In genomic region chr1:12593621-12594066, GRCh38 we compare ENCODE assay signal across 9 cellular contexts. TPM values are rescaled to one million over a fixed set of nuclear protein-coding genes. Genes with fewer than 3 reads are reported as not detected.
DNase-seq lines count a peak whose midpoint lies in the region; ATAC-seq, FAIRE-seq and TF ChIP-seq lines count a peak whose summit lies in the region.
"Had no signal": no experiment of that assay in that cellular context is flagged by ENCODE, and none has a peak within 500 bp of the region (broad histone marks: within the 10 kb centered on the region; RNA-seq: fewer than 3 reads in every experiment).

No MANE protein-coding gene starts in this region.

- H3K18ac ChIP-seq in IMR-90 (ENCODE audit: low read depth, low read length): peak overlapping the region; percentile 62

- H3K27ac Mint-ChIP-seq in HFFc6: no peak overlapping the region

- peaks cover 4 to 6% of the 10 kb centered on the region in 2 experiments; a peak in 2 of 4 replicates for H3K79me1 ChIP-seq in IMR-90 (ENCODE audit: low read depth in 1 of 2, low read length in 2 of 2)

- no peaks in the 10 kb centered on the region for H3K27me3 ChIP-seq in IMR-90 (ENCODE audit: control insufficient read depth, insufficient read depth, low read length)
- no peaks in the 10 kb centered on the region for H3K27me3 ChIP-seq in breast epithelium
- no peaks in the 10 kb centered on the region for H3K27me3 ChIP-seq in HepG2 (ENCODE audit: control insufficient read depth in 1 of 2, insufficient read depth in 2 of 2, low read length in 2 of 2)
- no peaks in the 10 kb centered on the region for H3K27me3 ChIP-seq in testis

- peak overlapping the region; percentile 86 for H4K91ac ChIP-seq in IMR-90 (ENCODE audit: insufficient read depth, low read depth, low read length)

- H2BK20ac ChIP-seq in IMR-90 (ENCODE audit: low read depth, low read length): peak overlapping the region; percentile 33; the same call in 1 of the 2 replicates

- TF ChIP-seq CTCF in IMR-90 (conservative IDR thresholded peaks at IDR 0.05; ENCODE audit: low read depth, low read length) (no peak), breast epithelium (IDR thresholded peaks at IDR 0.05) (no peak), HepG2 (CRISPR knock-in tag; IDR thresholded peaks at IDR 0.05) (no peak), testis (IDR thresholded peaks at IDR 0.05) (no peak), HFFc6 (IDR thresholded peaks at IDR 0.05) (no peak)

- no TSS peak for BruUV-seq in IMR-90 (replicated peaks; lab: Mats Ljungman, UMichigan)
- BruUV-seq in HepG2 (replicated peaks; lab: Mats Ljungman, UMichigan): no TSS peak

- TF ChIP-seq POLR2A in IMR-90 (IDR thresholded peaks at IDR 0.05; ENCODE audit: low read depth, low read length): no peak
- no peak for TF ChIP-seq POLR2A in breast epithelium (IDR thresholded peaks at IDR 0.05)
- TF ChIP-seq POLR2A in HepG2 (IDR thresholded peaks at IDR 0.05; ENCODE audit: insufficient read depth in 1 of 2, low read depth in 2 of 2, low read length in 2 of 2): 0 out of 4 replicates have a peak, but pooled peaks of 1 of the 2 experiments have one; percentile 7
- no peak for TF ChIP-seq POLR2A in testis (IDR thresholded peaks at IDR 0.05)

- H2AFZ ChIP-seq in IMR-90 (replicated peaks; ENCODE audit: low read length, poor library complexity) (no peak overlapping the region), HepG2 (ENCODE audit: low read length) (no peak overlapping the region)

- H3K9me3 ChIP-seq in IMR-90 (ENCODE audit: control insufficient read depth, insufficient read depth, low read length) (no peaks in the 10 kb centered on the region), breast epithelium (no peaks in the 10 kb centered on the region), HepG2 (ENCODE audit: low read length) (no peaks in the 10 kb centered on the region), testis (no peaks in the 10 kb centered on the region)

- H3K4me3 Mint-ChIP-seq in HFFc6: no peak overlapping the region; the same call in 1 of the 2 replicates

- H3K4me1 Mint-ChIP-seq in HFFc6 (ENCODE audit: low read depth): peaks cover 39% of the 10 kb centered on the region

- in situ Hi-C loops in IMR-90 (cut with MboI; ENCODE audit: low sequenced_read_pairs): no loop called here
- in situ Hi-C loops in HepG2 (cut with HindIII; ENCODE audit: extremely low pct_ligation_motif_present, low pct_unique_long_range_greater_than_20kb): no loop called here

- intact Hi-C loops in IMR-90 (cut with micrococcal nuclease): no loop called here
- intact Hi-C loops in breast epithelium (cut with DNase I; ENCODE audit: low total_unique reads): no loop called here
- intact Hi-C loops in HepG2 (cut with micrococcal nuclease; ENCODE audit: unreplicated experiment): no loop called here
- intact Hi-C loops in testis (cut with DNase I; ENCODE audit: low total_unique reads): no loop called here

- peaks cover 24% of the 10 kb centered on the region for H3K4me1 ChIP-seq in IMR-90 (ENCODE audit: control insufficient read depth, insufficient read depth, low read length)
- peaks cover 23 to 40% of the 10 kb centered on the region in 2 donors for H3K4me1 ChIP-seq in breast epithelium
- peaks cover 62% of the 10 kb centered on the region for H3K4me1 ChIP-seq in HepG2 (ENCODE audit: insufficient read depth, low read length)
- H3K4me1 ChIP-seq in testis: peaks cover 30% of the 10 kb centered on the region

- no peaks in the 10 kb centered on the region for H3K9me3 Mint-ChIP-seq in HFFc6

- 0 out of 2 replicates have a peak, but pooled peaks cover 3% of the 10 kb centered on the region for H3K36me3 Mint-ChIP-seq in HFFc6 (ENCODE audit: low read depth)

- H4K8ac ChIP-seq in IMR-90 (ENCODE audit: low read depth in 2 of 2, low read length in 2 of 2): peak overlapping the region; percentile 2 to 62; a peak in 3 of 4 replicates

- H3K36me3 ChIP-seq in IMR-90 (ENCODE audit: control insufficient read depth, insufficient read depth, low read length) (no peaks in the 10 kb centered on the region; the same call in 1 of the 2 replicates), breast epithelium (no peaks in the 10 kb centered on the region), HepG2 (replicated peaks in 1 of 2; ENCODE audit: control insufficient read depth in 1 of 2, insufficient read depth in 2 of 2, low read length in 2 of 2) (peaks cover 8 to 68% of the 10 kb centered on the region in 2 experiments), testis (ENCODE audit: low read depth, missing control alignments) (no peaks in the 10 kb centered on the region)

- 0 out of 2 replicates have a peak overlapping the region, but pooled peaks have one; percentile 29 for H3K14ac ChIP-seq in IMR-90 (replicated peaks; ENCODE audit: low read depth, low read length)

- CTCF ChIA-PET in IMR-90 (lab: Yijun Ruan, JAX): interaction anchor here (0.6 to 2.9 kb wide), 2 partner anchors 10 to 25 kb away, joined by 3 to 6 read pairs; partner anchors contain the start of gene DHRS3
- CTCF ChIA-PET in HepG2 (lab: Yijun Ruan, JAX; ENCODE audit: low intra/inter-chr PET ratio, low total read pairs): no interaction called here

- FAIRE-seq in HepG2 (lab: Jason Lieb, UNC): no peak

- no peak overlapping the region for H3K4me3 ChIP-seq in IMR-90 (ENCODE audit: insufficient read depth, low read depth, low read length)
- no peak overlapping the region for H3K4me3 ChIP-seq in breast epithelium
- no peak overlapping the region for H3K4me3 ChIP-seq in HepG2 (replicated peaks in 1 of 3; ENCODE audit: insufficient read depth in 1 of 3, low read depth in 2 of 3, low read length in 3 of 3)
- no peak overlapping the region for H3K4me3 ChIP-seq in testis

- peaks cover 77% of the 10 kb centered on the region for H3K79me2 ChIP-seq in HepG2 (ENCODE audit: insufficient read depth, low read length)

- H3K27ac ChIP-seq in IMR-90 (ENCODE audit: insufficient read depth, low read length) (peak overlapping the region; percentile 51), breast epithelium (peak overlapping the region; percentile 96 to 97), HepG2 (ENCODE audit: extremely low read length, insufficient read depth, low read length) (no peak overlapping the region), testis (no peak overlapping the region)

- H2BK5ac ChIP-seq in IMR-90 (ENCODE audit: low read depth, low read length, poor library complexity, severe bottlenecking): peak overlapping the region; percentile 4

- H3K9ac ChIP-seq in IMR-90 (ENCODE audit: low read depth, low read length): peak overlapping the region; percentile 39; the same call in 1 of the 2 replicates
- no peak overlapping the region for H3K9ac ChIP-seq in HepG2 (ENCODE audit: insufficient read depth, low read depth, low read length)

- peak overlapping the region; percentile 28 for H3K23ac ChIP-seq in IMR-90 (ENCODE audit: low read depth, low read length)

- POLR2A ChIA-PET in IMR-90 (lab: Charles Lee; ENCODE audit: unreplicated experiment) (no interaction called here), HepG2 (lab: Yijun Ruan, JAX) (interaction anchor here (17.4 kb wide), 1 partner anchor 24 kb away, joined by 357 read pairs; the partner anchor contains the start of gene DHRS3)

- H3K27me3 Mint-ChIP-seq in HFFc6 (ENCODE audit: insufficient read depth): peaks cover 18% of the 10 kb centered on the region

- TF ChIP-seq EP300 in HepG2 (IDR thresholded peaks at IDR 0.05; ENCODE audit: low read depth in 2 of 2, low read length in 2 of 2) (no peak), HepG2 (CRISPR knock-in tag; IDR thresholded peaks at IDR 0.05; ENCODE audit: borderline replicate concordance) (no peak)

- no peak overlapping the region for H2AK9ac ChIP-seq in IMR-90 (replicated peaks; ENCODE audit: low read depth, low read length, poor library complexity)

- peak overlapping the region; percentile 79; the same call in 1 of the 2 replicates for H2AK5ac ChIP-seq in IMR-90 (ENCODE audit: low read depth, low read length)

- no peak for ATAC-seq in IMR-90 (ENCODE audit: low read depth)
- no peak for ATAC-seq in HepG2
- no peak for ATAC-seq in HG02884 (IDR thresholded peaks at IDR 0.05; ENCODE audit: unreplicated experiment)

- H2BK120ac ChIP-seq in IMR-90 (ENCODE audit: low read depth, low read length): peak overlapping the region; percentile 53

- dilution Hi-C loops in IMR-90 (cut with HindIII; ENCODE audit: low sequenced_read_pairs, unreplicated experiment): no loop called here

- H3K9me1 ChIP-seq in IMR-90 (ENCODE audit: insufficient read depth, low read length): peaks cover 3% of the 10 kb centered on the region; the same call in 1 of the 2 replicates

- DNase-seq in IMR-90: peak; percentile 59
- peak in 1 of 2 donors; percentile 52 for DNase-seq in breast epithelium (ENCODE audit: low spot score in 2 of 2)
- DNase-seq in HepG2 (ENCODE audit: low spot score): no peak
- peak; percentile 19 for DNase-seq in testis
- DNase-seq in NOMO-1 (lab: John Stamatoyannopoulos, UW; ENCODE audit: unreplicated experiment in 2 of 2): no peak
- DNase-seq in RKO (ENCODE audit: low spot score): no peak
- DNase-seq in HFFc6: no peak
- DNase-seq: NK-92 treated with Interleukin-12 subunit alpha and Interleukin-12 subunit beta, amount 100 ng/mL, for 24 hours had no signal

- peak overlapping the region; percentile 0; the same call in 2 of the 3 replicates for H2BK15ac ChIP-seq in IMR-90 (ENCODE audit: low read depth, low read length)

- no peak overlapping the region for H3K56ac ChIP-seq in IMR-90 (ENCODE audit: extremely low read depth, insufficient read depth, low read length)

- 20% methylated on average over 1 of the region's 7 CpGs; no CpG with 5 or more reads in 1 of the 2 experiments for whole genome bisulfite sequencing in IMR-90 (ENCODE audit: extremely low coverage in 2 of 2, insufficient read length in 1 of 2), 2 experiments
- 62% methylated on average over 7 of the region's 7 CpGs for WGBS in HepG2 (ENCODE audit: low lambda C conversion rate)
- WGBS in testis, 2 donors: 46 to 48% methylated on average over 5 to 7 of the region's 7 CpGs

- H4K20me1 ChIP-seq in IMR-90 (ENCODE audit: insufficient read depth, low read length) (no peaks in the 10 kb centered on the region; the same call in 1 of the 2 replicates), HepG2 (ENCODE audit: insufficient read depth, low read length) (peaks cover 85% of the 10 kb centered on the region)

- H3K4me2 ChIP-seq in IMR-90 (ENCODE audit: low read depth, low read length): peak overlapping the region; percentile 15; the same call in 1 of the 2 replicates
- H3K4me2 ChIP-seq in HepG2 (ENCODE audit: low read depth, low read length): no peak overlapping the region

- H4K5ac ChIP-seq in IMR-90 (ENCODE audit: low read depth, low read length): peak overlapping the region; percentile 26

- TF ChIP-seq RAD21 in IMR-90 (IDR thresholded peaks at IDR 0.05; ENCODE audit: low read length): no peak
- TF ChIP-seq RAD21 in HepG2 (CRISPR knock-in tag; IDR thresholded peaks at IDR 0.05): no peak

- H3K4ac ChIP-seq in IMR-90 (ENCODE audit: low read depth, low read length): peak overlapping the region; percentile 40

RNA-seq across cellular contexts. Expression of gene DHRS3, which starts 24.4 kb away (rescaled TPM):
- total RNA-seq in IMR-90 (2012; rRNA removed): 11.4 and 14.5 TPM in 2 replicates
- polyA plus RNA-seq in IMR-90 (2012; rRNA removed): 10.2 and 11.2 TPM in 2 replicates
- polyA plus RNA-seq in IMR-90 (2012; cell fraction: cytosol; rRNA removed): 9.9 and 24.8 TPM in 2 replicates
- 16.2 and 25.0 TPM in 2 replicates for polyA plus RNA-seq in IMR-90 (2012; cell fraction: nucleus; rRNA removed; ENCODE audit: low replicate concordance)
- 100 to 1,000 TPM; 109 to 151 (median 117) TPM for total RNA-seq in breast epithelium
- total RNA-seq in HepG2 (2016; rRNA removed; fragmentation: Illumina TruSeq; extraction: Trizol): 30.5 and 48.5 TPM in 2 replicates
- total RNA-seq in HepG2 (2016; cell fraction: cytosol; rRNA removed; fragmentation: Illumina TruSeq; extraction: Trizol; ENCODE audit: low read depth): 25.5 and 27.3 TPM in 2 replicates
- 26.6 and 52.7 TPM in 2 replicates for total RNA-seq in HepG2 (2016; cell fraction: insoluble cytoplasmic fraction; rRNA removed; fragmentation: Illumina TruSeq; extraction: Trizol)
- total RNA-seq in HepG2 (2016; cell fraction: membrane; rRNA removed; fragmentation: Illumina TruSeq; extraction: Trizol): 29.7 and 30.7 TPM in 2 replicates
- 41.7 and 48.7 TPM in 2 replicates for total RNA-seq in HepG2 (2016; cell fraction: nucleus; rRNA removed; fragmentation: Illumina TruSeq; extraction: Trizol)
- 90.5 and 107 TPM in 2 replicates for polyA plus RNA-seq in HepG2 (2011; rRNA removed)
- 85.8 and 93.3 TPM in 2 replicates for polyA plus RNA-seq in HepG2 (2011; cell fraction: cytosol; rRNA removed)
- polyA plus RNA-seq in HepG2 (2011; cell fraction: nucleus; rRNA removed): 96.4 and 100 TPM in 2 replicates
- 60.3 and 66.6 TPM in 2 replicates for polyA plus RNA-seq in HepG2 (2012)
- 7.8 TPM in 2 replicates for polyA plus RNA-seq in HepG2 (2016; cell fraction: cytosol; fragmentation: Illumina TruSeq; extraction: Trizol; ENCODE audit: low read depth)
- 18.9 and 21.8 TPM in 2 replicates for polyA plus RNA-seq in HepG2 (2016; cell fraction: insoluble cytoplasmic fraction; fragmentation: Illumina TruSeq; extraction: Trizol; ENCODE audit: low read depth)
- polyA plus RNA-seq in HepG2 (2016; cell fraction: membrane; fragmentation: Illumina TruSeq; extraction: Trizol; ENCODE audit: low read depth): 13.0 and 14.3 TPM in 2 replicates
- polyA plus RNA-seq in HepG2 (2016; cell fraction: nucleus; fragmentation: Illumina TruSeq; extraction: Trizol; ENCODE audit: insufficient read depth, low read depth): 64.9 and 66.2 TPM in 2 replicates
- 17.4 and 446 TPM in 2 replicates for polyA minus RNA-seq in HepG2 (2011; rRNA and poly(A)+ RNA removed; ENCODE audit: low replicate concordance)
- polyA minus RNA-seq in HepG2 (2011; cell fraction: cytosol; rRNA and poly(A)+ RNA removed): 107 and 116 TPM in 2 replicates
- polyA minus RNA-seq in HepG2 (2011; cell fraction: nucleus; rRNA and poly(A)+ RNA removed): 65.1 and 73.6 TPM in 2 replicates
- 10 to 100 TPM; 27.1 to 30.2 TPM for total RNA-seq in testis
- polyA plus RNA-seq in testis (ENCODE audit: insufficient read depth, low read depth, low replicate concordance): 38.7 TPM
- total RNA-seq in HFFc6 (2021; fragmentation: NEBNext Ultra II Directional; extraction: Animal tissue kit (Norgen Biotek cat#: 25700)): 10 to 100 TPM in 4 of 6 experiments, 1 to 10 TPM in 2; 6.0 to 29.1 (median 27.1) TPM

RNA-seq across cellular contexts. Expression of gene AADACL4, which starts 50.2 kb away (rescaled TPM):
- total RNA-seq in IMR-90 (2012; rRNA removed) (not detected in 2 replicates), breast epithelium (not detected), HepG2 (2016; rRNA removed; fragmentation: Illumina TruSeq; extraction: Trizol) (not detected in 2 replicates), testis (not detected)
- polyA plus RNA-seq in IMR-90 (2012; rRNA removed) (not detected in 2 replicates), HepG2 (2011; rRNA removed) (not detected in 2 replicates), testis (ENCODE audit: insufficient read depth, low read depth, low replicate concordance) (0.66 TPM)
- not detected in 2 replicates for polyA plus RNA-seq in IMR-90 (2012; cell fraction: cytosol; rRNA removed)
- 0.10 TPM in 1 of 2 replicates, not detected in the other for polyA plus RNA-seq in IMR-90 (2012; cell fraction: nucleus; rRNA removed; ENCODE audit: low replicate concordance)
- total RNA-seq in HepG2 (2016; cell fraction: cytosol; rRNA removed; fragmentation: Illumina TruSeq; extraction: Trizol; ENCODE audit: low read depth): not detected in 2 replicates
- total RNA-seq in HepG2 (2016; cell fraction: insoluble cytoplasmic fraction; rRNA removed; fragmentation: Illumina TruSeq; extraction: Trizol): not detected in 2 replicates
- total RNA-seq in HepG2 (2016; cell fraction: membrane; rRNA removed; fragmentation: Illumina TruSeq; extraction: Trizol): not detected in 2 replicates
- not detected in 2 replicates for total RNA-seq in HepG2 (2016; cell fraction: nucleus; rRNA removed; fragmentation: Illumina TruSeq; extraction: Trizol)
- not detected in 2 replicates for polyA plus RNA-seq in HepG2 (2011; cell fraction: cytosol; rRNA removed)
- not detected in 2 replicates for polyA plus RNA-seq in HepG2 (2011; cell fraction: nucleus; rRNA removed)
- polyA plus RNA-seq in HepG2 (2012): not detected in 2 replicates
- not detected in 2 replicates for polyA plus RNA-seq in HepG2 (2016; cell fraction: cytosol; fragmentation: Illumina TruSeq; extraction: Trizol; ENCODE audit: low read depth)
- not detected in 2 replicates for polyA plus RNA-seq in HepG2 (2016; cell fraction: insoluble cytoplasmic fraction; fragmentation: Illumina TruSeq; extraction: Trizol; ENCODE audit: low read depth)
- polyA plus RNA-seq in HepG2 (2016; cell fraction: membrane; fragmentation: Illumina TruSeq; extraction: Trizol; ENCODE audit: low read depth): not detected in 2 replicates
- polyA plus RNA-seq in HepG2 (2016; cell fraction: nucleus; fragmentation: Illumina TruSeq; extraction: Trizol; ENCODE audit: insufficient read depth, low read depth): not detected in 2 replicates
- not detected in 2 replicates for polyA minus RNA-seq in HepG2 (2011; rRNA and poly(A)+ RNA removed; ENCODE audit: low replicate concordance)
- not detected in 2 replicates for polyA minus RNA-seq in HepG2 (2011; cell fraction: cytosol; rRNA and poly(A)+ RNA removed)
- not detected in 2 replicates for polyA minus RNA-seq in HepG2 (2011; cell fraction: nucleus; rRNA and poly(A)+ RNA removed)
- total RNA-seq in HFFc6 (2021; fragmentation: NEBNext Ultra II Directional; extraction: Animal tissue kit (Norgen Biotek cat#: 25700)): not detected

Comparison
In these comparisons a context has a peak if more than half of its experiments do, and no peak if none do; other contexts are left out.
1. DNase-seq: peak in IMR-90 (single experiment) and testis (single experiment); none in HepG2 (single experiment), NOMO-1 (0 of 2), RKO (single experiment) and HFFc6 (single experiment).
2. H3K27ac ChIP-seq: peak in IMR-90 (single experiment) and breast epithelium (2 of 2); none in HepG2 (single experiment) and testis (0 of 2).